8 cellular contexts compared by ENCODE assay signal in genomic region chr20:7285918-7286556, GRCh38.
DNase-seq lines count a peak whose midpoint lies in the region; ATAC-seq and TF ChIP-seq lines count a peak whose summit lies in the region.

No MANE protein-coding gene starts in this region.

- no peak overlapping the region for H3K27ac Mint-ChIP-seq in activated CD8-positive, alpha-beta memory T cell treated with anti-CD3 and anti-CD28 coated beads, Interleukin-2, amount 10 ng/mL, durations not matched to agents 7 days and 5 days
- no peak overlapping the region for H3K27ac Mint-ChIP-seq in endodermal cell

- H3K4me3 Mint-ChIP-seq in activated CD8-positive, alpha-beta memory T cell treated with anti-CD3 and anti-CD28 coated beads, Interleukin-2, amount 10 ng/mL, durations not matched to agents 7 days and 5 days: no peak overlapping the region
- no peak overlapping the region for H3K4me3 Mint-ChIP-seq in endodermal cell

- H3K9me3 ChIP-seq in HCT116 (ENCODE audit: control insufficient read depth in 1 of 2, insufficient read depth in 1 of 2, low read depth in 1 of 2, low read length in 2 of 2) (peaks cover 0 to 8% of the 10 kb centered on the region in 2 experiments; a peak in 3 of 4 replicates), endodermal cell (ENCODE audit: control insufficient read depth, low read length) (no peaks in the 10 kb centered on the region), transverse colon (no peaks in the 10 kb centered on the region)

- no peak overlapping the region for H2AFZ ChIP-seq in HCT116 (ENCODE audit: low read depth, low read length, poor library complexity, severe bottlenecking)

- H3K4me3 ChIP-seq in HCT116 (replicated peaks in 1 of 2; ENCODE audit: low read depth in 1 of 2, low read length in 2 of 2) (no peak overlapping the region), endodermal cell (ENCODE audit: low read length) (no peak overlapping the region), transverse colon (no peak overlapping the region)

- peak; percentile 41 for DNase-seq in activated CD8-positive, alpha-beta memory T cell treated with anti-CD3 and anti-CD28 coated beads, Interleukin-2, amount 10 ng/mL, durations not matched to agents 7 days and 5 days
- DNase-seq in activated CD8-positive, alpha-beta memory T cell treated with anti-CD3 and anti-CD28 coated beads, Interleukin-2, amount 50 U/mL, for 4 hours: no peak
- peak; percentile 19 for DNase-seq in HCT116 (ENCODE audit: low read depth, low spot score)
- peak; percentile 80 for DNase-seq in NCI-H1105 (lab: John Stamatoyannopoulos, UW)
- peak; percentile 92 for DNase-seq in SK-MEL-5 (ENCODE audit: low read depth, low spot score)
- DNase-seq in endodermal cell: peak; percentile 89
- peak; percentile 87 for DNase-seq in lung microvascular endothelial cell (ENCODE audit: low read depth in 2 of 2)
- DNase-seq in transverse colon: peak; percentile 67

- no peak for TF ChIP-seq EP300 in transverse colon (IDR thresholded peaks at IDR 0.05; ENCODE audit: low read depth)

- H3K79me2 ChIP-seq in HCT116 (ENCODE audit: insufficient read depth, low read length): no peaks in the 10 kb centered on the region

- in situ Hi-C loops in SK-MEL-5 (cut with HindIII; ENCODE audit: low pct_unique_long_range_greater_than_20kb, low sequenced_read_pairs) (no loop called here), transverse colon (cut with MboI; ENCODE audit: low pct_ligation_motif_present in 1 of 4, low pct_unique_long_range_greater_than_20kb in 1 of 4, low sequenced_read_pairs in 3 of 4) (loop anchor here in 3 of 4 donors (10.0 to 25.0 kb wide), 2 partner anchors 524 to 1141 kb away; partner anchors contain the start of gene BMP2 (in 2 of the 3))

- WGBS in endodermal cell (ENCODE audit: insufficient coverage in 1 of 2, insufficient read length in 1 of 2), 2 experiments: 37 to 57% methylated on average over 2 to 6 of the region's 9 CpGs
- 16 to 24% methylated on average over 7 to 9 of the region's 9 CpGs for WGBS in transverse colon (ENCODE audit: low coverage in 1 of 2), 2 donors

- no peaks in the 10 kb centered on the region for H3K36me3 Mint-ChIP-seq in activated CD8-positive, alpha-beta memory T cell treated with anti-CD3 and anti-CD28 coated beads, Interleukin-2, amount 10 ng/mL, durations not matched to agents 7 days and 5 days
- H3K36me3 Mint-ChIP-seq in endodermal cell (ENCODE audit: low read depth): no peaks in the 10 kb centered on the region

- H4K20me1 ChIP-seq in HCT116 (ENCODE audit: insufficient read depth): no peaks in the 10 kb centered on the region

- RAD21 ChIA-PET in HCT116 (lab: Charles Lee; ENCODE audit: low non-redundant PET in 1 of 2, low total read pairs in 2 of 2, uncharacterized antibody in 2 of 2, unreplicated experiment in 2 of 2): no interaction called here

- BruUV-seq in HCT116 (replicated peaks; lab: Mats Ljungman, UMichigan): no TSS peak

- H3K9me2 ChIP-seq in HCT116 (ENCODE audit: insufficient read depth): no peaks in the 10 kb centered on the region

- H3K27me3 ChIP-seq in HCT116 (ENCODE audit: insufficient read depth, low read length) (no peaks in the 10 kb centered on the region), endodermal cell (ENCODE audit: control insufficient read depth, insufficient read depth, low read length, poor library complexity, severe bottlenecking) (no peaks in the 10 kb centered on the region), transverse colon (no peaks in the 10 kb centered on the region)

- intact Hi-C loops in HCT116 (cut with micrococcal nuclease): no loop called here
- intact Hi-C loops in transverse colon (cut with DNase I; ENCODE audit: low total_unique reads): no loop called here

- CTCF ChIA-PET in activated CD8-positive, alpha-beta memory T cell treated with anti-CD3 and anti-CD28 coated beads, Interleukin-2, amount 10 ng/mL, durations not matched to agents 7 days and 5 days (lab: Charles Lee): interaction anchor here (0.8 to 1.5 kb wide), 2 partner anchors 41 to 703 kb away, joined by 3 read pairs; no protein-coding TSS in a partner anchor
- CTCF ChIA-PET in HCT116 (lab: Charles Lee): interaction anchor here (0.9 to 1.4 kb wide), 12 partner anchors 10 to 1021 kb away, joined by 3 to 6 read pairs (median 4); no protein-coding TSS in a partner anchor

- TF ChIP-seq CTCF in HCT116 (IDR thresholded peaks at IDR 0.05 in 2 of 3, conservative IDR thresholded peaks at IDR 0.05 in 1 of 3; ENCODE audit: borderline replicate concordance in 1 of 3, insufficient read depth in 1 of 3, low read depth in 2 of 3, low read length in 2 of 3): peak; percentile 8 to 58 (median 50); a peak in 4 of 6 replicates
- TF ChIP-seq CTCF in endodermal cell (conservative IDR thresholded peaks at IDR 0.05): peak; percentile 97
- TF ChIP-seq CTCF in transverse colon (IDR thresholded peaks at IDR 0.05): peak; percentile 59 to 83 (median 72)

- no peak overlapping the region for H3K4me2 ChIP-seq in HCT116 (ENCODE audit: low read length)

- TF ChIP-seq RAD21 in HCT116 (IDR thresholded peaks at IDR 0.05; ENCODE audit: low read depth): peak; percentile 30; the same call in 1 of the 2 replicates

- POLR2A ChIA-PET in HCT116 (lab: Charles Lee): no interaction called here

- no peak for ATAC-seq in activated CD8-positive, alpha-beta memory T cell treated with anti-CD3 and anti-CD28 coated beads, Interleukin-2, amount 10 ng/mL, durations not matched to agents 7 days and 5 days
- ATAC-seq in HCT116: 0 out of 2 replicates have a peak, but pooled peaks have one; percentile 46

- no peaks in the 10 kb centered on the region for H3K27me3 Mint-ChIP-seq in activated CD8-positive, alpha-beta memory T cell treated with anti-CD3 and anti-CD28 coated beads, Interleukin-2, amount 10 ng/mL, durations not matched to agents 7 days and 5 days
- H3K27me3 Mint-ChIP-seq in endodermal cell (ENCODE audit: insufficient read depth): no peaks in the 10 kb centered on the region

- H3K4me1 Mint-ChIP-seq in activated CD8-positive, alpha-beta memory T cell treated with anti-CD3 and anti-CD28 coated beads, Interleukin-2, amount 10 ng/mL, durations not matched to agents 7 days and 5 days: no peaks in the 10 kb centered on the region
- H3K4me1 Mint-ChIP-seq in endodermal cell: peaks cover 2% of the 10 kb centered on the region

- TF ChIP-seq POLR2A in HCT116 (IDR thresholded peaks at IDR 0.05; ENCODE audit: borderline replicate concordance, extremely low read depth, insufficient read depth, insufficient read length) (no peak), transverse colon (IDR thresholded peaks at IDR 0.05) (no peak)

- H3K9ac ChIP-seq in HCT116 (ENCODE audit: low read length): no peak overlapping the region
- H3K9ac ChIP-seq in endodermal cell (ENCODE audit: extremely low read depth, low read length, poor library complexity, severe bottlenecking): no peak overlapping the region

- no peak overlapping the region for H3K27ac ChIP-seq in HCT116 (ENCODE audit: low read depth, low read length)
- H3K27ac ChIP-seq in endodermal cell (ENCODE audit: low read depth, low read length): no peak overlapping the region
- no peak overlapping the region for H3K27ac ChIP-seq in transverse colon

- H3K36me3 ChIP-seq in HCT116 (ENCODE audit: control insufficient read depth in 1 of 2, insufficient read depth in 2 of 2, low read length in 2 of 2) (no peaks in the 10 kb centered on the region), endodermal cell (ENCODE audit: control insufficient read depth, insufficient read depth, low read length) (no peaks in the 10 kb centered on the region), transverse colon (no peaks in the 10 kb centered on the region)

- H3K9me3 Mint-ChIP-seq in activated CD8-positive, alpha-beta memory T cell treated with anti-CD3 and anti-CD28 coated beads, Interleukin-2, amount 10 ng/mL, durations not matched to agents 7 days and 5 days (ENCODE audit: low read depth): peaks cover 5% of the 10 kb centered on the region
- H3K9me3 Mint-ChIP-seq in endodermal cell: no peaks in the 10 kb centered on the region

- no peaks in the 10 kb centered on the region for H3K4me1 ChIP-seq in HCT116 (ENCODE audit: control insufficient read depth in 1 of 2, insufficient read depth in 2 of 2, low read length in 2 of 2)
- no peaks in the 10 kb centered on the region for H3K4me1 ChIP-seq in endodermal cell (ENCODE audit: control insufficient read depth, insufficient read depth, low read length)
- H3K4me1 ChIP-seq in transverse colon: no peaks in the 10 kb centered on the region

TF ChIP-seq in HCT116, 20 proteins besides CTCF, POLR2A, EP300 and RAD21 (continues in another document):
- TF ChIP-seq ZNF274 (IDR thresholded peaks at IDR 0.05; ENCODE audit: low read depth, low read length) (no peak), ZFX (IDR thresholded peaks at IDR 0.05) (no peak), POLR2AphosphoS5 (IDR thresholded peaks at IDR 0.05; ENCODE audit: low read depth, low read length) (no peak), EZH2 (IDR thresholded peaks at IDR 0.05) (no peak), EZH2phosphoT487 (IDR thresholded peaks at IDR 0.05; ENCODE audit: borderline replicate concordance) (no peak), REST (IDR thresholded peaks at IDR 0.05; ENCODE audit: low read depth) (no peak), CBX3 (IDR thresholded peaks at IDR 0.05; ENCODE audit: low read depth) (no peak), YY1 (IDR thresholded peaks at IDR 0.05; ENCODE audit: extremely low read depth, insufficient replicate concordance, low read depth, low read length) (no peak)
